In the genomic region with DNA sequence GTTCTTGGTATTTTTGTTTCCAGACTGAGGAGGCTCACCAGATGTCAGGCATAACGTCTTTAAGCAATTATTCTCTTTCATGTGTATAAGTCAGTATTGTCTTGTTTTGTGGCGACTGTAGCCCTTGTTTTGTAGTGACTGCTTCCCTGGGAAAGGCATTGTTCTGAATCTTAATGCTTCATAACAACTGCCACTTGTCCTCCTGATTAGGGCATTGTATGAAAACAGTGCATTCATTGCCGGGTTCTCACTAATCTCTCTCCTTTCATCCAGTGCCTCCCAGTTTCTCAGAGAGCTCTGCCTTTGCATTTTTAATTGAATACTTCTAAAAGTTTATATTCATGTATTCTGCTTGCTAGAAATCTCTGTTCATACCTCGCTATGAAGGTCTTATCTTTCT, we compare ENCODE assay signal across 18 cellular contexts.
"Had no signal": no experiment of that assay in that cellular context is flagged by ENCODE, and none has a peak within 500 bp of the region (broad histone marks: within the 10 kb centered on the region; RNA-seq: fewer than 3 reads in every experiment).

No MANE protein-coding gene starts in this region.

- H3K4me3 Mint-ChIP-seq: activated naive CD4-positive, alpha-beta T cell treated with anti-CD3 and anti-CD28 coated beads, Interleukin-2, amount 50 U/mL, for 24 hours; activated T-cell treated with anti-CD3 and anti-CD28 coated beads, Interleukin-2, amount 50 U/mL, for 72 hours; naive B cell; stimulated activated memory B cell treated with anti-CD40 and anti-IgM and Interleukin-4, amounts not matched to agents 10 μg/mL and 1 μg/mL and 100 μg/mL, for 72 hours had no signal

- H3K4me1 ChIP-seq: breast epithelium, left ventricle myocardium inferior, pancreas, sigmoid colon had no signal

- H3K9me3 Mint-ChIP-seq: activated naive CD4-positive, alpha-beta T cell treated with anti-CD3 and anti-CD28 coated beads, Interleukin-2, amount 50 U/mL, for 24 hours; stimulated activated memory B cell treated with anti-CD40 and anti-IgM and Interleukin-4, amounts not matched to agents 10 μg/mL and 1 μg/mL and 100 μg/mL, for 72 hours had no signal

- H3K27me3 ChIP-seq: breast epithelium, neutrophil, pancreas, sigmoid colon had no signal

- H3K27me3 Mint-ChIP-seq: activated naive CD4-positive, alpha-beta T cell treated with anti-CD3 and anti-CD28 coated beads, Interleukin-2, amount 50 U/mL, for 24 hours; naive B cell; stimulated activated memory B cell treated with anti-CD40 and anti-IgM and Interleukin-4, amounts not matched to agents 10 μg/mL and 1 μg/mL and 100 μg/mL, for 72 hours had no signal

- DNase-seq: activated CD4-positive, alpha-beta T cell treated with anti-CD3 and anti-CD28 coated beads for 1 hour; activated CD4-positive, alpha-beta T cell treated with anti-CD3 and anti-CD28 coated beads, Interleukin-2, amount 50 U/mL, for 4 hours; activated effector memory CD4-positive, alpha-beta T cell treated with anti-CD3 and anti-CD28 coated beads, Interleukin-2, amount 50 U/mL, for 16 hours; activated T-cell treated with anti-CD3 and anti-CD28 coated beads, Interleukin-2, amount 50 U/mL, for 72 hours; kidney glomerular epithelial cell; left ventricle myocardium inferior; mammary epithelial cell; mucosa of descending colon; naive B cell; pancreas; sigmoid colon; stimulated activated CD4-positive, alpha-beta T cell treated with anti-CD3 and anti-CD28 coated beads, Interleukin-4, amount 100 ng/mL, for 24 hours; WERI-Rb-1 had no signal

- H3K9me3 ChIP-seq: mucosa of descending colon, neutrophil, pancreas, sigmoid colon had no signal

- H3K27ac ChIP-seq: breast epithelium, coronary artery, left ventricle myocardium inferior, neutrophil, pancreas, sigmoid colon, WERI-Rb-1 had no signal

- H3K27ac Mint-ChIP-seq: activated naive CD4-positive, alpha-beta T cell treated with anti-CD3 and anti-CD28 coated beads, Interleukin-2, amount 50 U/mL, for 24 hours; activated T-cell treated with anti-CD3 and anti-CD28 coated beads, Interleukin-2, amount 50 U/mL, for 72 hours; naive B cell; stimulated activated memory B cell treated with anti-CD40 and anti-IgM and Interleukin-4, amounts not matched to agents 10 μg/mL and 1 μg/mL and 100 μg/mL, for 72 hours had no signal

- H3K36me3 Mint-ChIP-seq: activated naive CD4-positive, alpha-beta T cell treated with anti-CD3 and anti-CD28 coated beads, Interleukin-2, amount 50 U/mL, for 24 hours; naive B cell; stimulated activated memory B cell treated with anti-CD40 and anti-IgM and Interleukin-4, amounts not matched to agents 10 μg/mL and 1 μg/mL and 100 μg/mL, for 72 hours had no signal

- H3K36me3 ChIP-seq: breast epithelium, left ventricle myocardium inferior, neutrophil, pancreas, sigmoid colon, WERI-Rb-1 had no signal

- ATAC-seq: activated T-cell treated with anti-CD3 and anti-CD28 coated beads, Interleukin-2, amount 50 U/mL, for 72 hours; mucosa of descending colon; pancreas; stimulated activated memory B cell treated with anti-CD40 and anti-IgM and Interleukin-4, amounts not matched to agents 10 μg/mL and 1 μg/mL and 100 μg/mL, for 72 hours had no signal

- H3K4me1 Mint-ChIP-seq: activated naive CD4-positive, alpha-beta T cell treated with anti-CD3 and anti-CD28 coated beads, Interleukin-2, amount 50 U/mL, for 24 hours; naive B cell; stimulated activated memory B cell treated with anti-CD40 and anti-IgM and Interleukin-4, amounts not matched to agents 10 μg/mL and 1 μg/mL and 100 μg/mL, for 72 hours had no signal

- H3K4me3 ChIP-seq: breast epithelium, coronary artery, left ventricle myocardium inferior, mucosa of descending colon, pancreas, sigmoid colon had no signal
